In genomic region chr7:73577627-73578341, GRCh38 we compare ENCODE assay signal across 8 cellular contexts. TPM values are rescaled to one million over a fixed set of nuclear protein-coding genes. Genes with fewer than 3 reads are reported as not detected.
DNase-seq lines count a peak whose midpoint lies in the region; ATAC-seq and TF ChIP-seq lines count a peak whose summit lies in the region.

No MANE protein-coding gene starts in this region.

- H3K27ac ChIP-seq in SJCRH30: peak overlapping the region; percentile 56
- H3K27ac ChIP-seq in esophagus muscularis mucosa (replicated peaks in 1 of 4): peak overlapping the region; percentile 92 to 94 (median 92)
- peak overlapping the region; percentile 86 for H3K27ac ChIP-seq in neutrophil

- intact Hi-C loops in esophagus muscularis mucosa (cut with DNase I): loop anchor here (2.0 kb wide), 2 partner anchors 19 to 57 kb away; no protein-coding TSS in a partner anchor

- H3K27me3 ChIP-seq in SJCRH30: no peaks in the 10 kb centered on the region
- no peaks in the 10 kb centered on the region for H3K27me3 ChIP-seq in esophagus muscularis mucosa
- no peaks in the 10 kb centered on the region for H3K27me3 ChIP-seq in neutrophil

- no peaks in the 10 kb centered on the region for H3K9me3 ChIP-seq in SJCRH30 (replicated peaks)
- H3K9me3 ChIP-seq in esophagus muscularis mucosa: no peaks in the 10 kb centered on the region
- no peaks in the 10 kb centered on the region for H3K9me3 ChIP-seq in neutrophil

- no peak for TF ChIP-seq POLR2A in esophagus muscularis mucosa (IDR thresholded peaks at IDR 0.05; ENCODE audit: low read depth)

- DNase-seq in SJCRH30: no peak
- no peak for DNase-seq in esophagus muscularis mucosa (ENCODE audit: extremely low spot score)
- no peak for DNase-seq in activated effector memory CD4-positive, alpha-beta T cell treated with Interleukin-2 at 50 U/mL for 16 hours
- DNase-seq in NCI-H82 treated with DMSO at 0.1 percent for 48 hours (lab: John Stamatoyannopoulos, UW; ENCODE audit: unreplicated experiment): no peak
- DNase-seq in middle frontal gyrus (ENCODE audit: extremely low spot score, low spot score): no peak

- H3K4me3 ChIP-seq in SJCRH30 (peak overlapping the region; percentile 86), esophagus muscularis mucosa (peak overlapping the region; percentile 85 to 96 (median 93)), neutrophil (ENCODE audit: low read depth in 1 of 2, low read length in 1 of 2) (peak overlapping the region; percentile 80 to 92)

- ATAC-seq in GM18511 (IDR thresholded peaks at IDR 0.05; ENCODE audit: unreplicated experiment) (peak; percentile 26), HG02759 (IDR thresholded peaks at IDR 0.05; ENCODE audit: unreplicated experiment) (peak; percentile 16)

- peaks cover 20% of the 10 kb centered on the region for H3K36me3 ChIP-seq in SJCRH30
- peaks cover 14 to 35% (median 25%) of the 10 kb centered on the region in 4 donors for H3K36me3 ChIP-seq in esophagus muscularis mucosa
- peaks cover 17% of the 10 kb centered on the region for H3K36me3 ChIP-seq in neutrophil

- TF ChIP-seq EP300 in esophagus muscularis mucosa (IDR thresholded peaks at IDR 0.05): no peak

- 24% methylated on average over 18 of the region's 32 CpGs for WGBS in esophagus muscularis mucosa

- H3K4me1 ChIP-seq in SJCRH30 (0 out of 2 replicates have a peak, but pooled peaks cover 2% of the 10 kb centered on the region), esophagus muscularis mucosa (peaks cover 24 to 46% (median 34%) of the 10 kb centered on the region in 4 donors), neutrophil (ENCODE audit: control insufficient read depth in 1 of 2, insufficient read depth in 1 of 2, low read depth in 1 of 2, low read length in 1 of 2) (peaks cover 38 to 39% of the 10 kb centered on the region in 2 experiments)

- no peak for TF ChIP-seq CTCF in esophagus muscularis mucosa (IDR thresholded peaks at IDR 0.05)
- TF ChIP-seq CTCF in neutrophil (IDR thresholded peaks at IDR 0.05): no peak

RNA-seq across cellular contexts. Expression of gene TBL2, which starts 0.6 kb away (rescaled TPM):
- 43.8 and 55.9 TPM in 2 replicates for total RNA-seq in SJCRH30 (2014; rRNA removed; shearing (Covaris generic))
- total RNA-seq in esophagus muscularis mucosa: 10 to 100 TPM; 19.1 to 52.5 (median 38.2) TPM

RNA-seq across cellular contexts. Expression of gene BCL7B, which starts 20.3 kb away (rescaled TPM):
- 38.8 and 39.7 TPM in 2 replicates for total RNA-seq in SJCRH30 (2014; rRNA removed; shearing (Covaris generic))
- 100 to 1,000 TPM; 107 to 131 (median 109) TPM for total RNA-seq in esophagus muscularis mucosa

RNA-seq across cellular contexts. Expression of gene MLXIPL, which starts 46.5 kb away (rescaled TPM):
- total RNA-seq in SJCRH30 (2014; rRNA removed; shearing (Covaris generic)): 0.10 TPM in 1 of 2 replicates, not detected in the other
- 10 to 100 TPM in 2 of 4 donors, 1 to 10 TPM in 2; 6.5 to 19.5 (median 10.3) TPM for total RNA-seq in esophagus muscularis mucosa

RNA-seq across cellular contexts. Expression of gene BAZ1B, which starts 55.7 kb away (rescaled TPM):
- total RNA-seq in SJCRH30 (2014; rRNA removed; shearing (Covaris generic)): 128 and 139 TPM in 2 replicates
- total RNA-seq in esophagus muscularis mucosa: 10 to 100 TPM; 55.3 to 72.2 (median 66.2) TPM
